Comparison of ENCODE assay signal across 5 cellular contexts in the genomic region with DNA sequence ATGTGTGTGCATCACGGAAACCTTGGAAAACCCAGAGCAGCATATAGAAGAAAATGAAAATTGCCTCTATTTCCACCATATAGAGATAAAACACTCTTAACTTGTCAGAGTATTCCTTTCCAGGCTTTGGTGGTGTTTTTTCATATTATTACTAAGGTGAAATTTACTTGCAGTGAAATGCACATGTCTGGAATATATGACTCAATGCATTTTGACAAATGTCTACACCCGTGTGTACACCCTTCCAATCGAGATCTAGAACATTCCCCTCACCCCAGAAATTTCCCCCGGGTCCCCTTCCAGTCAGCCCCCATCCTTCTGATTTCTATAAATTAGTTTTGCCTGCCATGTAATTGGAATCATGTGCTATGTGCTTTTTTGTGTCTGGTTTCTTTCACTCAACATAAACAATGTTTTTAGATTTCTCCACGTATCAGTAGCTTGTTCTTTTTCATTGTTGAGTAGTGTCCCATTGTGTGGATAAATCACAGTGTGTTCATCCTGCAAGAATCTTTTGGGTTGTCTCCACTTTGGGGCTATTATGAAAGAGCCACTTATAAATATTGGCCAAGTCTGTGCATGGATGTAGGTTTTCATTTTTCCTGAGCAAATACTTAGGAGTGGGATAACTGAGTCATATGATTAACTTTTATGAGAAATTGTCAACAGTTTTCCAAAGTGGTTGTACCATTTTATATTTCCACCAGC.
"Had no signal": no experiment of that assay in that cellular context is flagged by ENCODE, and none has a peak within 500 bp of the region (broad histone marks: within the 10 kb centered on the region; RNA-seq: fewer than 3 reads in every experiment).

No MANE protein-coding gene starts in this region.

- H3K27me3 ChIP-seq: colonic mucosa, hepatocyte, tibial nerve had no signal

- H3K4me3 ChIP-seq: colonic mucosa, hepatocyte, tibial nerve had no signal

- H3K4me1 ChIP-seq: colonic mucosa, parathyroid adenoma had no signal

- H3K79me2 ChIP-seq: hepatocyte, parathyroid adenoma had no signal

- DNase-seq: colonic mucosa; effector CD4-positive, alpha-beta T cell had no signal

- H3K9ac ChIP-seq: parathyroid adenoma had no signal

- H3K27ac ChIP-seq: colonic mucosa, hepatocyte, parathyroid adenoma, tibial nerve had no signal

- H2AFZ ChIP-seq: hepatocyte, parathyroid adenoma had no signal

- H3K4me2 ChIP-seq: hepatocyte had no signal
